In genomic region chr1:111127923-111128643, GRCh38 we compare ENCODE assay signal across 9 cellular contexts. TPM values are rescaled to one million over a fixed set of nuclear protein-coding genes. Genes with fewer than 3 reads are reported as not detected.
A peak's percentile ranks its signal among the peaks of the same experiment; 100 is the strongest.
DNase-seq lines count a peak whose midpoint lies in the region; ATAC-seq and TF ChIP-seq lines count a peak whose summit lies in the region.
"Had no signal": no experiment of that assay in that cellular context is flagged by ENCODE, and none has a peak within 500 bp of the region (broad histone marks: within the 10 kb centered on the region; RNA-seq: fewer than 3 reads in every experiment).

No MANE protein-coding gene starts in this region.

- H3K9me3 Mint-ChIP-seq in central memory CD8-positive, alpha-beta T cell: no peaks in the 10 kb centered on the region
- H3K9me3 Mint-ChIP-seq: activated T-cell treated with anti-CD3 and anti-CD28 coated beads, Interleukin-2, amount 50 U/mL, for 4 hours had no signal

- no peak overlapping the region for H3K4me3 Mint-ChIP-seq in central memory CD8-positive, alpha-beta T cell
- H3K4me3 Mint-ChIP-seq: activated T-cell treated with anti-CD3 and anti-CD28 coated beads, Interleukin-2, amount 50 U/mL, for 4 hours had no signal

- H3K27me3 Mint-ChIP-seq in central memory CD8-positive, alpha-beta T cell: no peaks in the 10 kb centered on the region

- peaks cover 10% of the 10 kb centered on the region for H3K36me3 ChIP-seq in brain microvascular endothelial cell (replicated peaks)

- ATAC-seq in GM18499 (IDR thresholded peaks at IDR 0.05; ENCODE audit: insufficient read depth, unreplicated experiment) (peak; percentile 75), GM21360 (IDR thresholded peaks at IDR 0.05; ENCODE audit: unreplicated experiment) (peak; percentile 78), HG03342 (IDR thresholded peaks at IDR 0.05; ENCODE audit: unreplicated experiment) (peak; percentile 81)
- ATAC-seq in central memory CD8-positive, alpha-beta T cell (replicated peaks; ENCODE audit: extremely low read depth, poor library complexity, severe bottlenecking): no peak

- no peak overlapping the region for H3K4me3 ChIP-seq in brain microvascular endothelial cell (ENCODE audit: low read depth, low read length)

- DNase-seq in central memory CD8-positive, alpha-beta T cell (ENCODE audit: low spot score in 2 of 2): no peak
- DNase-seq in brain microvascular endothelial cell (no peak), hepatic stellate cell (ENCODE audit: low spot score) (no peak), posterior vena cava (ENCODE audit: low spot score) (no peak)
- DNase-seq in stimulated activated naive CD4-positive, alpha-beta T cell treated with Interleukin-2 at 50 U/mL for 16 hours (lab: John Stamatoyannopoulos, UW): no peak
- DNase-seq: activated T-cell treated with anti-CD3 and anti-CD28 coated beads, Interleukin-2, amount 50 U/mL, for 4 hours had no signal

- TF ChIP-seq CTCF in brain microvascular endothelial cell (IDR thresholded peaks at IDR 0.05; ENCODE audit: low read depth, low read length, missing control alignments): no peak

- H3K36me3 Mint-ChIP-seq in central memory CD8-positive, alpha-beta T cell (ENCODE audit: insufficient read depth): peaks cover 38% of the 10 kb centered on the region

- in situ Hi-C loops in brain microvascular endothelial cell (cut with HindIII; ENCODE audit: low pct_ligation_motif_present, low sequenced_read_pairs): no loop called here

- H3K27ac ChIP-seq in brain microvascular endothelial cell: no peak overlapping the region

- peak overlapping the region; percentile 51 for H3K27ac Mint-ChIP-seq in central memory CD8-positive, alpha-beta T cell (ENCODE audit: low read depth)

- H3K27me3 ChIP-seq in brain microvascular endothelial cell (replicated peaks): no peaks in the 10 kb centered on the region

- peaks cover 29% of the 10 kb centered on the region for H3K4me1 Mint-ChIP-seq in central memory CD8-positive, alpha-beta T cell

- intact Hi-C loops in posterior vena cava (cut with DNase I): no loop called here

RNA-seq across cellular contexts. Expression of gene DRAM2, which starts 11.8 kb away (rescaled TPM):
- total RNA-seq in posterior vena cava: 10 to 100 TPM; 24.9 to 25.7 TPM

RNA-seq across cellular contexts. Expression of gene CEPT1, which starts 11.9 kb away (rescaled TPM):
- total RNA-seq in posterior vena cava: 10 to 100 TPM; 23.5 to 29.2 TPM
